Comparison of ENCODE assay signal across 9 cellular contexts in genomic region chr3:58238830-58239229, GRCh38. TPM values are rescaled to one million over a fixed set of nuclear protein-coding genes. Genes with fewer than 3 reads are reported as not detected.
DNase-seq lines count a peak whose midpoint lies in the region; ATAC-seq, FAIRE-seq and TF ChIP-seq lines count a peak whose summit lies in the region.
"Had no signal": no experiment of that assay in that cellular context is flagged by ENCODE, and none has a peak within 500 bp of the region (broad histone marks: within the 10 kb centered on the region; RNA-seq: fewer than 3 reads in every experiment).

No MANE protein-coding gene starts in this region.

- FAIRE-seq in pancreas (lab: Jason Lieb, UNC) = no peak

- no TSS peak for BruUV-seq in A673 (replicated peaks; lab: Mats Ljungman, UMichigan)

- H3K4me3 ChIP-seq in A673 (ENCODE audit: low read depth, low read length, poor library complexity, severe bottlenecking) (peak overlapping the region; percentile 92), pancreas (peak overlapping the region in 1 of 4 donors; percentile 92)

- H3K4me1 ChIP-seq in A673 (ENCODE audit: insufficient read depth, low read length, poor library complexity, severe bottlenecking) = peaks cover 22% of the 10 kb centered on the region
- peaks cover 0 to 5% (median 0%) of the 10 kb centered on the region in 3 donors for H3K4me1 ChIP-seq in pancreas

- CTCF ChIA-PET in A673 (lab: Charles Lee) = no interaction called here

- DNase-seq in A673 (ENCODE audit: low spot score) (no peak), HFFc6 (no peak), naive B cell (no peak), GDM1 (lab: John Stamatoyannopoulos, UW) (no peak), pancreas (no peak), AG08395 (ENCODE audit: low spot score) (no peak)
- DNase-seq in central memory CD8-positive, alpha-beta T cell (ENCODE audit: low spot score in 2 of 2) = no peak
- no peak for DNase-seq in central memory CD4-positive, alpha-beta T cell
- DNase-seq: NCI-H2227 treated with DMSO at 0.1 percent for 48 hours had no signal

- H3K27ac Mint-ChIP-seq in HFFc6 (no peak overlapping the region), naive B cell (peak overlapping the region in 3 of 6 donors; percentile 69 to 83 (median 74))
- H3K27ac Mint-ChIP-seq in central memory CD8-positive, alpha-beta T cell (ENCODE audit: low read depth) = no peak overlapping the region

- POLR2A ChIA-PET in A673 (lab: Charles Lee; ENCODE audit: low non-redundant PET) = interaction anchor here (0.5 kb wide), 1 partner anchor 534 kb away, joined by 8 read pairs; no protein-coding TSS in a partner anchor

- H3K9me3 ChIP-seq in A673 (ENCODE audit: low read depth, low read length, poor library complexity, severe bottlenecking) = no peaks in the 10 kb centered on the region
- no peaks in the 10 kb centered on the region for H3K9me3 ChIP-seq in pancreas

- H3K36me3 Mint-ChIP-seq in HFFc6 (ENCODE audit: low read depth) (no peaks in the 10 kb centered on the region), naive B cell (no peaks in the 10 kb centered on the region)
- peaks cover 8% of the 10 kb centered on the region for H3K36me3 Mint-ChIP-seq in central memory CD8-positive, alpha-beta T cell (ENCODE audit: insufficient read depth)

- no peaks in the 10 kb centered on the region for H3K27me3 ChIP-seq in A673 (replicated peaks; ENCODE audit: insufficient read depth, low read depth, low read length, poor library complexity)
- H3K27me3 ChIP-seq in pancreas = no peaks in the 10 kb centered on the region

- H3K27me3 Mint-ChIP-seq in HFFc6 (ENCODE audit: insufficient read depth) (peaks cover 5% of the 10 kb centered on the region), naive B cell (no peaks in the 10 kb centered on the region)
- no peaks in the 10 kb centered on the region for H3K27me3 Mint-ChIP-seq in central memory CD8-positive, alpha-beta T cell

- H3K27ac ChIP-seq in A673 (ENCODE audit: low read depth, low read length, poor library complexity, severe bottlenecking) (peak overlapping the region; percentile 98), pancreas (no peak overlapping the region)

- intact Hi-C loops in A673 (cut with micrococcal nuclease; ENCODE audit: unreplicated experiment) = loop anchor here (5.0 kb wide), 1 partner anchor 68 kb away; the partner anchor contains the start of genes HTD2 and RPP14
- intact Hi-C loops in pancreas (cut with DNase I) = no loop called here

- no peak for ATAC-seq in central memory CD8-positive, alpha-beta T cell (replicated peaks; ENCODE audit: extremely low read depth, poor library complexity, severe bottlenecking)
- no peak for ATAC-seq in naive B cell (ENCODE audit: low read depth in 2 of 2)
- ATAC-seq in pancreas = no peak

- peaks cover 31% of the 10 kb centered on the region for H3K4me1 Mint-ChIP-seq in HFFc6 (ENCODE audit: low read depth)
- peaks cover 17% of the 10 kb centered on the region for H3K4me1 Mint-ChIP-seq in central memory CD8-positive, alpha-beta T cell
- peaks cover 27 to 56% (median 52%) of the 10 kb centered on the region in 3 donors for H3K4me1 Mint-ChIP-seq in naive B cell

- H3K36me3 ChIP-seq in A673 (ENCODE audit: insufficient read depth, low read length, poor library complexity, severe bottlenecking) = peaks cover 37% of the 10 kb centered on the region
- H3K36me3 ChIP-seq in pancreas = no peaks in the 10 kb centered on the region

- H3K9me3 Mint-ChIP-seq in HFFc6 = no peaks in the 10 kb centered on the region
- no peaks in the 10 kb centered on the region for H3K9me3 Mint-ChIP-seq in central memory CD8-positive, alpha-beta T cell
- no peaks in the 10 kb centered on the region for H3K9me3 Mint-ChIP-seq in naive B cell

- peak overlapping the region; percentile 91 for H3K4me3 Mint-ChIP-seq in HFFc6
- peak overlapping the region; percentile 85 for H3K4me3 Mint-ChIP-seq in central memory CD8-positive, alpha-beta T cell
- H3K4me3 Mint-ChIP-seq in naive B cell = peak overlapping the region; percentile 92 to 97 (median 94)

- WGBS in pancreas, 2 donors = 75% methylated on average over 7 of the region's 7 CpGs

- TF ChIP-seq CTCF in A673 (conservative IDR thresholded peaks at IDR 0.05; ENCODE audit: low read depth, low read length) (no peak), HFFc6 (IDR thresholded peaks at IDR 0.05) (no peak), pancreas (IDR thresholded peaks at IDR 0.05) (no peak)

RNA-seq across cellular contexts. Expression of gene ABHD6, which starts 1.2 kb away (rescaled TPM):
- total RNA-seq in A673 (2021) (154 and 155 TPM in 2 replicates), pancreas (1 to 10 TPM in 4 of 6 donors, under 1 TPM in 2; 0.69 to 4.6 (median 2.0) TPM)
- total RNA-seq in HFFc6 (2021; fragmentation: NEBNext Ultra II Directional; extraction: Animal tissue kit (Norgen Biotek cat#: 25700)) = 1 to 10 TPM; 6.1 to 8.9 (median 6.5) TPM
- polyA plus RNA-seq in naive B cell (ENCODE audit: low read depth in 6 of 6) (10 to 100 TPM in 3 of 6 donors, 1 to 10 TPM in 3; 2.8 to 12.7 (median 10.2) TPM), pancreas (1 to 10 TPM; 2.1 to 5.5 TPM)

RNA-seq across cellular contexts. Expression of gene DNASE1L3, which starts 28.1 kb away (rescaled TPM):
- not detected in 2 replicates for total RNA-seq in A673 (2021)
- total RNA-seq in HFFc6 (2021; fragmentation: NEBNext Ultra II Directional; extraction: Animal tissue kit (Norgen Biotek cat#: 25700)) = not detected
- polyA plus RNA-seq in naive B cell (ENCODE audit: low read depth in 6 of 6) = 10 to 100 TPM in 3 of 6 donors, 1 to 10 TPM in 3; 8.0 to 41.5 (median 14.4) TPM
- total RNA-seq in pancreas = under 1 TPM in 4 of 6 donors, not detected in 2; 0.20 to 0.37 (median 0.28) TPM
- under 1 TPM; 0.38 to 0.49 TPM for polyA plus RNA-seq in pancreas

Comparison
In these comparisons a context has a peak if more than half of its experiments do, and no peak if none do; other contexts are left out.
1. RNA of gene ABHD6, which starts 1.2 kb away (total RNA-seq): 154 to 155 TPM in A673; 6.1 to 8.9 TPM in HFFc6 and 0.69 to 4.6 TPM in pancreas; every median in the first group is over 10 times any median in the second.
2. Peak in every context shown above with its lines, with median percentiles within 50 percentile points of each other: H3K4me3 Mint-ChIP-seq.